22 cellular contexts compared by ENCODE assay signal in genomic region chr18:21452381-21452780, GRCh38.
DNase-seq lines count a peak whose midpoint lies in the region; ATAC-seq and TF ChIP-seq lines count a peak whose summit lies in the region.
"Had no signal": no experiment of that assay in that cellular context is flagged by ENCODE, and none has a peak within 500 bp of the region (broad histone marks: within the 10 kb centered on the region; RNA-seq: fewer than 3 reads in every experiment).

No MANE protein-coding gene starts in this region.

- in situ Hi-C loops in HAP-1 (cut with MboI; ENCODE audit: low sequenced_read_pairs), result no loop called here

- H3K9me3 ChIP-seq in ascending aorta, result no peaks in the 10 kb centered on the region
- H3K9me3 ChIP-seq in sigmoid colon, result no peaks in the 10 kb centered on the region
- no peaks in the 10 kb centered on the region for H3K9me3 ChIP-seq in BE2C
- H3K9me3 ChIP-seq in HAP-1, result no peaks in the 10 kb centered on the region

- H3K27me3 ChIP-seq in ascending aorta (no peaks in the 10 kb centered on the region), sigmoid colon (no peaks in the 10 kb centered on the region), BE2C (no peaks in the 10 kb centered on the region), HAP-1 (ENCODE audit: low read depth) (no peaks in the 10 kb centered on the region)

- H3K27ac ChIP-seq in ascending aorta, result peak overlapping the region; percentile 54 to 60
- peak overlapping the region in 3 of 4 donors; percentile 70 to 72 (median 70) for H3K27ac ChIP-seq in sigmoid colon

- H3K36me3 ChIP-seq in ascending aorta (no peaks in the 10 kb centered on the region), sigmoid colon (no peaks in the 10 kb centered on the region), BE2C (no peaks in the 10 kb centered on the region), HAP-1 (replicated peaks) (peaks cover 10% of the 10 kb centered on the region)

- ATAC-seq in GM18505 (IDR thresholded peaks at IDR 0.05; ENCODE audit: unreplicated experiment), result no peak
- ATAC-seq: activated CD4-positive, CD25-positive, alpha-beta regulatory T cell treated with anti-CD3 and anti-CD28 coated beads, Interleukin-2, amount 50 U/mL, for 24 hours had no signal

- 71 to 79% methylated on average over 2 of the region's 2 CpGs for WGBS in sigmoid colon, 2 donors

- intact Hi-C loops in ascending aorta (cut with DNase I), result loop anchor here (10.0 kb wide), 2 partner anchors 152 to 732 kb away; partner anchors contain the start of gene ESCO1
- intact Hi-C loops in sigmoid colon (cut with DNase I), result no loop called here

- H3K4me1 ChIP-seq in ascending aorta (peaks cover 0 to 3% of the 10 kb centered on the region in 2 donors), sigmoid colon (peaks cover 0 to 35% (median 24%) of the 10 kb centered on the region in 4 donors), BE2C (no peaks in the 10 kb centered on the region), HAP-1 (no peaks in the 10 kb centered on the region)

- TF ChIP-seq POLR2A in sigmoid colon (IDR thresholded peaks at IDR 0.05), result no peak
- TF ChIP-seq POLR2A in GM18505 (IDR thresholded peaks at IDR 0.05; ENCODE audit: borderline replicate concordance, extremely low read depth, insufficient read depth, insufficient read length), result no peak

- H3K4me3 ChIP-seq in ascending aorta, result no peak overlapping the region
- no peak overlapping the region for H3K4me3 ChIP-seq in fibroblast of villous mesenchyme (ENCODE audit: low read depth, low read length)
- no peak overlapping the region for H3K4me3 ChIP-seq in sigmoid colon
- no peak overlapping the region for H3K4me3 ChIP-seq in BE2C (ENCODE audit: low read depth, low read length)
- no peak overlapping the region for H3K4me3 ChIP-seq in HAP-1

- TF ChIP-seq EP300 in sigmoid colon (IDR thresholded peaks at IDR 0.05), result no peak

- DNase-seq in ELF-1 (ENCODE audit: low read depth, low spot score) (peak; percentile 17), ascending aorta (ENCODE audit: low spot score in 2 of 2) (no peak), fibroblast of villous mesenchyme (ENCODE audit: low read depth) (peak; percentile 31), sigmoid colon (no peak), BE2C (no peak), H4 (ENCODE audit: low spot score) (no peak), HAP-1 (ENCODE audit: low spot score in 2 of 2) (no peak)
- DNase-seq: activated CD4-positive, alpha-beta T cell treated with anti-CD3 and anti-CD28 coated beads, Interleukin-2, amount 50 U/mL, for 48 hours; anterior cingulate cortex; CD8-positive, alpha-beta memory T cell; DMS 273 treated with DMSO at 0.1 percent for 48 hours; foreskin fibroblast; H9; hippocampal formation; KBM-7; MM.1S; NCI-H2029; RPMI8226; stimulated activated naive CD4-positive, alpha-beta T cell; T-helper 1 cell had no signal

- TF ChIP-seq CTCF in ascending aorta (IDR thresholded peaks at IDR 0.05) (no peak), fibroblast of villous mesenchyme (IDR thresholded peaks at IDR 0.05; ENCODE audit: insufficient read depth, low read depth, low read length) (no peak), sigmoid colon (IDR thresholded peaks at IDR 0.05) (no peak), BE2C (IDR thresholded peaks at IDR 0.05; ENCODE audit: low read depth, low read length) (no peak)

Comparison
In these comparisons a context has a peak if more than half of its experiments do, and no peak if none do; other contexts are left out.
1. DNase-seq: peak in ELF-1 (single experiment) and fibroblast of villous mesenchyme (single experiment); none in ascending aorta (0 of 2), sigmoid colon (single experiment), BE2C (single experiment), H4 (single experiment) and HAP-1 (0 of 2).